13 cellular contexts compared by ENCODE assay signal in genomic region chr13:109704771-109705628, GRCh38.
DNase-seq lines count a peak whose midpoint lies in the region; ATAC-seq, FAIRE-seq and TF ChIP-seq lines count a peak whose summit lies in the region.
"Had no signal": no experiment of that assay in that cellular context is flagged by ENCODE, and none has a peak within 500 bp of the region (broad histone marks: within the 10 kb centered on the region; RNA-seq: fewer than 3 reads in every experiment).

No MANE protein-coding gene starts in this region.

- no peak overlapping the region for H3K27ac Mint-ChIP-seq in naive thymus-derived CD8-positive, alpha-beta T cell
- no peak overlapping the region for H3K27ac Mint-ChIP-seq in activated naive CD8-positive, alpha-beta T cell treated with anti-CD3 and anti-CD28 coated beads for 36 hours
- H3K27ac Mint-ChIP-seq: activated T-helper 2 cell treated with anti-CD3 and anti-CD28 coated beads, Interferon-gamma antibody, Interleukin-2, Interleukin-4, amounts not matched to agents 10 μg/mL and 5 μg/mL and 100 μg/mL, durations not matched to agents 14 hours and 24 hours and 36 hours; CD8-positive, alpha-beta T cell; stimulated activated memory B cell treated with anti-CD40 and anti-IgM and Interleukin-4, amounts not matched to agents 10 μg/mL and 1 μg/mL and 100 μg/mL, for 72 hours had no signal

- DNase-seq in NCI-H2029 treated with DMSO at 0.1 percent for 48 hours (lab: John Stamatoyannopoulos, UW) (peak; percentile 30), bronchial epithelial cell (ENCODE audit: low read depth) (peak; percentile 81), lung (ENCODE audit: low spot score) (peak; percentile 67), HAP-1 (ENCODE audit: low spot score in 2 of 2) (no peak)
- DNase-seq in naive thymus-derived CD8-positive, alpha-beta T cell: no peak
- no peak for DNase-seq in activated naive CD8-positive, alpha-beta T cell treated with anti-CD3 and anti-CD28 coated beads for 36 hours
- DNase-seq: CD8-positive, alpha-beta T cell; SJCRH30 had no signal

- POLR2A ChIA-PET in naive thymus-derived CD8-positive, alpha-beta T cell (lab: Charles Lee): no interaction called here

- H4K20me1 ChIP-seq in BLaER1 treated with 17β-estradiol and CSF1 and Interleukin-3, amounts not matched to agents 10 nM and 100 nM: no peaks in the 10 kb centered on the region

- no peaks in the 10 kb centered on the region for H3K27me3 ChIP-seq in BLaER1 treated with 17β-estradiol and CSF1 and Interleukin-3, amounts not matched to agents 10 nM and 100 nM
- H3K27me3 ChIP-seq in bronchial epithelial cell (ENCODE audit: control insufficient read depth, insufficient read depth, low read length): no peaks in the 10 kb centered on the region
- H3K27me3 ChIP-seq in lung (ENCODE audit: control insufficient read depth, insufficient read depth): no peaks in the 10 kb centered on the region
- no peaks in the 10 kb centered on the region for H3K27me3 ChIP-seq in HAP-1 (ENCODE audit: low read depth)
- H3K27me3 ChIP-seq: SJCRH30 had no signal

- no peak for FAIRE-seq in bronchial epithelial cell (lab: Jason Lieb, UNC)

- ATAC-seq in lung (ENCODE audit: insufficient read depth, low FRiP score) (peak; percentile 76), GM19467 (IDR thresholded peaks at IDR 0.05; ENCODE audit: unreplicated experiment) (no peak)
- ATAC-seq in naive thymus-derived CD8-positive, alpha-beta T cell: no peak
- ATAC-seq: CD8-positive, alpha-beta T cell; stimulated activated memory B cell treated with anti-CD40 and anti-IgM and Interleukin-4, amounts not matched to agents 10 μg/mL and 1 μg/mL and 100 μg/mL, for 72 hours had no signal

- H3K27ac ChIP-seq in BLaER1 treated with 17β-estradiol and CSF1 and Interleukin-3, amounts not matched to agents 10 nM and 100 nM: peak overlapping the region; percentile 51 to 99 (median 94); a peak in 21 of 22 replicates
- H3K27ac ChIP-seq in lung (ENCODE audit: low read depth in 1 of 2, low read length in 1 of 2): peak overlapping the region in 1 of 2 donors; percentile 89
- H3K27ac ChIP-seq: parathyroid adenoma, SJCRH30 had no signal

- H3K27me3 Mint-ChIP-seq in naive thymus-derived CD8-positive, alpha-beta T cell: peaks cover 11 to 40% (median 23%) of the 10 kb centered on the region in 5 donors
- H3K27me3 Mint-ChIP-seq in activated naive CD8-positive, alpha-beta T cell treated with anti-CD3 and anti-CD28 coated beads for 36 hours: peaks cover 33% of the 10 kb centered on the region

- peaks cover 8 to 49% (median 40%) of the 10 kb centered on the region in 11 experiments; a peak in 21 of 22 replicates for H3K9me3 ChIP-seq in BLaER1 treated with 17β-estradiol and CSF1 and Interleukin-3, amounts not matched to agents 10 nM and 100 nM (replicated peaks in 1 of 11)
- H3K9me3 ChIP-seq in lung (ENCODE audit: control insufficient read depth in 2 of 2, insufficient read depth in 1 of 2, low read length in 1 of 2): peaks cover 0 to 5% of the 10 kb centered on the region in 2 donors
- no peaks in the 10 kb centered on the region for H3K9me3 ChIP-seq in HAP-1
- H3K9me3 ChIP-seq: SJCRH30 had no signal

- peaks cover 9 to 44% (median 20%) of the 10 kb centered on the region in 4 donors for H3K4me1 Mint-ChIP-seq in naive thymus-derived CD8-positive, alpha-beta T cell
- H3K4me1 Mint-ChIP-seq in activated naive CD8-positive, alpha-beta T cell treated with anti-CD3 and anti-CD28 coated beads for 36 hours: peaks cover 14% of the 10 kb centered on the region

- peaks cover 0 to 26% (median 9%) of the 10 kb centered on the region in 11 experiments; a peak in 9 of 22 replicates for H3K36me3 ChIP-seq in BLaER1 treated with 17β-estradiol and CSF1 and Interleukin-3, amounts not matched to agents 10 nM and 100 nM
- H3K36me3 ChIP-seq in bronchial epithelial cell (ENCODE audit: control insufficient read depth, insufficient read depth, low read length) (no peaks in the 10 kb centered on the region), lung (ENCODE audit: control insufficient read depth in 2 of 2, insufficient read depth in 2 of 2, low read length in 2 of 2) (no peaks in the 10 kb centered on the region), HAP-1 (replicated peaks) (no peaks in the 10 kb centered on the region)
- H3K36me3 ChIP-seq: SJCRH30 had no signal

- H3K9ac ChIP-seq in BLaER1 treated with 17β-estradiol and CSF1 and Interleukin-3, amounts not matched to agents 10 nM and 100 nM: peak overlapping the region; percentile 66 to 88 (median 83); a peak in 21 of 22 replicates
- H3K9ac ChIP-seq: parathyroid adenoma had no signal

- H3K4me3 Mint-ChIP-seq in naive thymus-derived CD8-positive, alpha-beta T cell: peak overlapping the region in 1 of 10 donors; percentile 57
- no peak overlapping the region for H3K4me3 Mint-ChIP-seq in activated naive CD8-positive, alpha-beta T cell treated with anti-CD3 and anti-CD28 coated beads for 36 hours
- H3K4me3 Mint-ChIP-seq: CD8-positive, alpha-beta T cell; stimulated activated memory B cell treated with anti-CD40 and anti-IgM and Interleukin-4, amounts not matched to agents 10 μg/mL and 1 μg/mL and 100 μg/mL, for 72 hours had no signal

- H3K4me3 ChIP-seq in BLaER1 treated with 17β-estradiol and CSF1 and Interleukin-3, amounts not matched to agents 10 nM and 100 nM: peak overlapping the region in 9 of 10 experiments; percentile 15 to 51 (median 39); a peak in 14 of 20 replicates
- H3K4me3 ChIP-seq in bronchial epithelial cell (ENCODE audit: low read depth, low read length) (no peak overlapping the region), lung (no peak overlapping the region), HAP-1 (no peak overlapping the region)
- H3K4me3 ChIP-seq: SJCRH30 had no signal

- TF ChIP-seq CTCF in bronchial epithelial cell (IDR thresholded peaks at IDR 0.05; ENCODE audit: insufficient read depth, low read length, severe bottlenecking): no peak
- TF ChIP-seq CTCF in lung (IDR thresholded peaks at IDR 0.05; ENCODE audit: control extremely low read depth, extremely low read depth): no peak

- WGBS in lung, 2 donors: 20 to 27% methylated on average over 22 of the region's 22 CpGs

- no peaks in the 10 kb centered on the region for H3K9me3 Mint-ChIP-seq in naive thymus-derived CD8-positive, alpha-beta T cell
- no peaks in the 10 kb centered on the region for H3K9me3 Mint-ChIP-seq in activated naive CD8-positive, alpha-beta T cell treated with anti-CD3 and anti-CD28 coated beads for 36 hours
- H3K9me3 Mint-ChIP-seq: activated T-helper 2 cell treated with anti-CD3 and anti-CD28 coated beads, Interferon-gamma antibody, Interleukin-2, Interleukin-4, amounts not matched to agents 10 μg/mL and 5 μg/mL and 100 μg/mL, durations not matched to agents 14 hours and 24 hours and 36 hours; CD8-positive, alpha-beta T cell had no signal

- H3K36me3 Mint-ChIP-seq in naive thymus-derived CD8-positive, alpha-beta T cell: peaks cover 0 to 5% (median 0%) of the 10 kb centered on the region in 3 donors
- peaks cover 2% of the 10 kb centered on the region for H3K36me3 Mint-ChIP-seq in activated naive CD8-positive, alpha-beta T cell treated with anti-CD3 and anti-CD28 coated beads for 36 hours
- H3K36me3 Mint-ChIP-seq: CD8-positive, alpha-beta T cell; stimulated activated memory B cell treated with anti-CD40 and anti-IgM and Interleukin-4, amounts not matched to agents 10 μg/mL and 1 μg/mL and 100 μg/mL, for 72 hours had no signal

- in situ Hi-C loops in HAP-1 (cut with MboI; ENCODE audit: low sequenced_read_pairs): no loop called here

- peak overlapping the region; percentile 75 to 97 (median 91) for H3K4me2 ChIP-seq in BLaER1 treated with 17β-estradiol and CSF1 and Interleukin-3, amounts not matched to agents 10 nM and 100 nM

- peaks cover 66 to 77% (median 70%) of the 10 kb centered on the region in 10 experiments for H3K4me1 ChIP-seq in BLaER1 treated with 17β-estradiol and CSF1 and Interleukin-3, amounts not matched to agents 10 nM and 100 nM
- H3K4me1 ChIP-seq in lung (ENCODE audit: control insufficient read depth in 2 of 2, insufficient read depth in 2 of 2, low read length in 2 of 2) (peaks cover 0 to 8% of the 10 kb centered on the region in 2 donors), HAP-1 (no peaks in the 10 kb centered on the region)
- H3K4me1 ChIP-seq: parathyroid adenoma had no signal

Comparison
In these comparisons a context has a peak if more than half of its experiments do, and no peak if none do; other contexts are left out.
1. H3K4me3 ChIP-seq: peak in BLaER1 treated with 17β-estradiol and CSF1 and Interleukin-3, amounts not matched to agents 10 nM and 100 nM (9 of 10); none in bronchial epithelial cell (single experiment), lung (single experiment) and HAP-1 (single experiment).
2. DNase-seq: peak in NCI-H2029 treated with DMSO at 0.1 percent for 48 hours (single experiment), bronchial epithelial cell (single experiment) and lung (single experiment); none in naive thymus-derived CD8-positive, alpha-beta T cell (0 of 10), activated naive CD8-positive, alpha-beta T cell treated with anti-CD3 and anti-CD28 coated beads for 36 hours (single experiment) and HAP-1 (0 of 2).